ENCODE assay signal across 1 cellular context in the genomic region with DNA sequence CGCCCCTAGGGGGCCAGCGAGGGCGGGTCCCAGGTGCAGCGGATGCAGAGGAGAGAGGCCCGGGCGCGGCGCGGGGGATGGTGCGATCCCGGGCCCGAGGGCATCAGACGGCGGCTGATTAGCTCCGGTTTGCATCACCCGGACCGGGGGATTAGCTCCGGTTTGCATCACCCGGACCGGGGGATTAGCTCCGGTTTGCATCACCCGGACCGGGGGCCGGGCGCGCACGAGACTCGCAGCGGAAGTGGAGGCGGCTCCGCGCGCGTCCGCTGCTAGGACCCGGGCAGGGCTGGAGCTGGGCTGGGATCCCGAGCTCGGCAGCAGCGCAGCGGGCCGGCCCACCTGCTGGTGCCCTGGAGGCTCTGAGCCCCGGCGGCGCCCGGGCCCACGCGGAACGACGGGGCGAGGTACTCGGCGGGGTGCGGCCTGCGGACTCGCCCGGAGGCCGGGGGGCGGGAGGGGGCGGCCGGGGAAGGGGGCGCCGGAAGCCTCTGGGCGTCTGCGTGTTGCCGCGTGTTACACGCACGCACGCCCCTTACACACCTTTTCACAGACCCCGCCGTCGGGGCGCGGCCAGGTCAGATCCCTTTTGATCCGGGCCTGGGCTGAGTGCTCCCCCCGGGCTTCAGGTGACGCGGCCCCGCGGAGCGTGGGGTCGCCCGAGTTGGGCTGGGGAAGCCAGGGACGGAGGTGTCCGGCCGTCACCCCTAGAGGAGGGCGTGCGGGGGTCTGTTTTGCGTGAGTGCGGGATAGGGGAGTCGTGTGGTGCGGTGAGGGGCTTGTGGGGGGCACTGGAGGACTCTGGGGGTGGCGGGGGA.
A peak's percentile ranks its signal among the peaks of the same experiment; 100 is the strongest.
TF ChIP-seq lines count a peak whose summit lies in the region.

No MANE protein-coding gene starts in this region.

TF ChIP-seq in K562, 482 proteins besides CTCF, POLR2A, EP300 and RAD21 (continued from another document and continues in another):
- TF ChIP-seq, protein P1, sequence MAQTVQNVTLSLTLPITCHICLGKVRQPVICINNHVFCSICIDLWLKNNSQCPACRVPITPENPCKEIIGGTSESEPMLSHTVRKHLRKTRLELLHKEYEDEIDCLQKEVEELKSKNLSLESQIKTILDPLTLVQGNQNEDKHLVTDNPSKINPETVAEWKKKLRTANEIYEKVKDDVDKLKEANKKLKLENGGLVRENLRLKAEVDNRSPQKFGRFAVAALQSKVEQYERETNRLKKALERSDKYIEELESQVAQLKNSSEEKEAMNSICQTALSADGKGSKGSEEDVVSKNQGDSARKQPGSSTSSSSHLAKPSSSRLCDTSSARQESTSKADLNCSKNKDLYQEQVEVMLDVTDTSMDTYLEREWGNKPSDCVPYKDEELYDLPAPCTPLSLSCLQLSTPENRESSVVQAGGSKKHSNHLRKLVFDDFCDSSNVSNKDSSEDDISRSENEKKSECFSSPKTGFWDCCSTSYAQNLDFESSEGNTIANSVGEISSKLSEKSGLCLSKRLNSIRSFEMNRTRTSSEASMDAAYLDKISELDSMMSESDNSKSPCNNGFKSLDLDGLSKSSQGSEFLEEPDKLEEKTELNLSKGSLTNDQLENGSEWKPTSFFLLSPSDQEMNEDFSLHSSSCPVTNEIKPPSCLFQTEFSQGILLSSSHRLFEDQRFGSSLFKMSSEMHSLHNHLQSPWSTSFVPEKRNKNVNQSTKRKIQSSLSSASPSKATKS (CRISPR knock-in tag; IDR thresholded peaks at IDR 0.05) = no peak
- TF ChIP-seq ZNF644 (tag; IDR thresholded peaks at IDR 0.05; ENCODE audit: low read depth) (no peak), ZNF561 (CRISPR knock-in tag; conservative IDR thresholded peaks at IDR 0.05) (no peak), ZNF507 (tag; conservative IDR thresholded peaks at IDR 0.05) (no peak), ZNF431 (CRISPR knock-in tag; IDR thresholded peaks at IDR 0.05) (peak; percentile 32; the same call in 1 of the 2 replicates), TRIM24 (IDR thresholded peaks at IDR 0.05) (peak; percentile 95 to 98), PURB (CRISPR knock-in tag; IDR thresholded peaks at IDR 0.05; ENCODE audit: low read depth) (no peak), SIN3B (IDR thresholded peaks at IDR 0.05; ENCODE audit: low read depth) (peak; percentile 47; the same call in 1 of the 2 replicates), KDM4B (IDR thresholded peaks at IDR 0.05; ENCODE audit: borderline replicate concordance in 2 of 2, low read depth in 1 of 2) (peak in 1 of 2 experiments; percentile 81; a peak in 1 of 4 replicates), ZNF282 (CRISPR knock-in tag; IDR thresholded peaks at IDR 0.05) (peak; percentile 53; the same call in 1 of the 2 replicates), ZNF143 (CRISPR knock-in tag; IDR thresholded peaks at IDR 0.05) (peak; percentile 31; the same call in 1 of the 2 replicates), ELF2 (CRISPR knock-in tag; IDR thresholded peaks at IDR 0.05) (0 out of 2 replicates have a peak, but pooled peaks have one; percentile 20), ZNF699 (CRISPR knock-in tag; IDR thresholded peaks at IDR 0.05; ENCODE audit: insufficient replicate concordance) (no peak), SRSF3 (IDR thresholded peaks at IDR 0.05; ENCODE audit: insufficient read depth, low read length) (peak; percentile 89; the same call in 1 of the 2 replicates), POLR2H (tag; IDR thresholded peaks at IDR 0.05; ENCODE audit: low read depth) (no peak), PHTF2 (CRISPR knock-in tag; IDR thresholded peaks at IDR 0.05) (no peak), NFIC (IDR thresholded peaks at IDR 0.05) (peak; percentile 68), SUPT5H (IDR thresholded peaks at IDR 0.05) (peak; percentile 7; the same call in 1 of the 2 replicates), ZNF436 (CRISPR knock-in tag; IDR thresholded peaks at IDR 0.05) (no peak), NR2C2 (CRISPR knock-in tag; IDR thresholded peaks at IDR 0.05) (0 out of 2 replicates have a peak, but pooled peaks have one; percentile 37), NR2C2 (tag; IDR thresholded peaks at IDR 0.05) (peak; percentile 37), CREB1 (IDR thresholded peaks at IDR 0.05) (peak; percentile 45), CREB1 (CRISPR knock-in tag; IDR thresholded peaks at IDR 0.05) (peak; percentile 46), SRSF7 (optimal IDR thresholded peaks at IDR 0.05; ENCODE audit: low read depth, low read length) (no peak), ZNF239 (CRISPR knock-in tag; IDR thresholded peaks at IDR 0.05) (peak; percentile 29; the same call in 1 of the 2 replicates), NCOA6 (IDR thresholded peaks at IDR 0.05) (peak; percentile 70; the same call in 1 of the 2 replicates), CCAR2 (IDR thresholded peaks at IDR 0.05; ENCODE audit: low read depth, low read length) (no peak), IRF2 (CRISPR knock-in tag; IDR thresholded peaks at IDR 0.05) (no peak), ZFP36 (IDR thresholded peaks at IDR 0.05; ENCODE audit: low read depth, low read length, partially characterized antibody) (no peak), TAF9B (IDR thresholded peaks at IDR 0.05; ENCODE audit: partially characterized antibody) (peak; percentile 87), ZNF263 (CRISPR knock-in tag; IDR thresholded peaks at IDR 0.05; ENCODE audit: borderline replicate concordance) (peak; percentile 63), KHSRP (IDR thresholded peaks at IDR 0.05) (no peak), BRD4 (IDR thresholded peaks at IDR 0.05) (peak; percentile 58; the same call in 1 of the 2 replicates), BMI1 (IDR thresholded peaks at IDR 0.05; ENCODE audit: low read length) (no peak), PRMT5 (CRISPR knock-in tag; IDR thresholded peaks at IDR 0.05) (no peak)
- TF ChIP-seq, protein P2, sequence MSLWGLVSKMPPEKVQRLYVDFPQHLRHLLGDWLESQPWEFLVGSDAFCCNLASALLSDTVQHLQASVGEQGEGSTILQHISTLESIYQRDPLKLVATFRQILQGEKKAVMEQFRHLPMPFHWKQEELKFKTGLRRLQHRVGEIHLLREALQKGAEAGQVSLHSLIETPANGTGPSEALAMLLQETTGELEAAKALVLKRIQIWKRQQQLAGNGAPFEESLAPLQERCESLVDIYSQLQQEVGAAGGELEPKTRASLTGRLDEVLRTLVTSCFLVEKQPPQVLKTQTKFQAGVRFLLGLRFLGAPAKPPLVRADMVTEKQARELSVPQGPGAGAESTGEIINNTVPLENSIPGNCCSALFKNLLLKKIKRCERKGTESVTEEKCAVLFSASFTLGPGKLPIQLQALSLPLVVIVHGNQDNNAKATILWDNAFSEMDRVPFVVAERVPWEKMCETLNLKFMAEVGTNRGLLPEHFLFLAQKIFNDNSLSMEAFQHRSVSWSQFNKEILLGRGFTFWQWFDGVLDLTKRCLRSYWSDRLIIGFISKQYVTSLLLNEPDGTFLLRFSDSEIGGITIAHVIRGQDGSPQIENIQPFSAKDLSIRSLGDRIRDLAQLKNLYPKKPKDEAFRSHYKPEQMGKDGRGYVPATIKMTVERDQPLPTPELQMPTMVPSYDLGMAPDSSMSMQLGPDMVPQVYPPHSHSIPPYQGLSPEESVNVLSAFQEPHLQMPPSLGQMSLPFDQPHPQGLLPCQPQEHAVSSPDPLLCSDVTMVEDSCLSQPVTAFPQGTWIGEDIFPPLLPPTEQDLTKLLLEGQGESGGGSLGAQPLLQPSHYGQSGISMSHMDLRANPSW (CRISPR knock-in tag; IDR thresholded peaks at IDR 0.05) = no peak
- TF ChIP-seq, protein P3, sequence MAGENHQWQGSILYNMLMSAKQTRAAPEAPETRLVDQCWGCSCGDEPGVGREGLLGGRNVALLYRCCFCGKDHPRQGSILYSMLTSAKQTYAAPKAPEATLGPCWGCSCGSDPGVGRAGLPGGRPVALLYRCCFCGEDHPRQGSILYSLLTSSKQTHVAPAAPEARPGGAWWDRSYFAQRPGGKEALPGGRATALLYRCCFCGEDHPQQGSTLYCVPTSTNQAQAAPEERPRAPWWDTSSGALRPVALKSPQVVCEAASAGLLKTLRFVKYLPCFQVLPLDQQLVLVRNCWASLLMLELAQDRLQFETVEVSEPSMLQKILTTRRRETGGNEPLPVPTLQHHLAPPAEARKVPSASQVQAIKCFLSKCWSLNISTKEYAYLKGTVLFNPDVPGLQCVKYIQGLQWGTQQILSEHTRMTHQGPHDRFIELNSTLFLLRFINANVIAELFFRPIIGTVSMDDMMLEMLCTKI (IDR thresholded peaks at IDR 0.05; ENCODE audit: partially characterized antibody) = no peak
- TF ChIP-seq, protein P4, sequence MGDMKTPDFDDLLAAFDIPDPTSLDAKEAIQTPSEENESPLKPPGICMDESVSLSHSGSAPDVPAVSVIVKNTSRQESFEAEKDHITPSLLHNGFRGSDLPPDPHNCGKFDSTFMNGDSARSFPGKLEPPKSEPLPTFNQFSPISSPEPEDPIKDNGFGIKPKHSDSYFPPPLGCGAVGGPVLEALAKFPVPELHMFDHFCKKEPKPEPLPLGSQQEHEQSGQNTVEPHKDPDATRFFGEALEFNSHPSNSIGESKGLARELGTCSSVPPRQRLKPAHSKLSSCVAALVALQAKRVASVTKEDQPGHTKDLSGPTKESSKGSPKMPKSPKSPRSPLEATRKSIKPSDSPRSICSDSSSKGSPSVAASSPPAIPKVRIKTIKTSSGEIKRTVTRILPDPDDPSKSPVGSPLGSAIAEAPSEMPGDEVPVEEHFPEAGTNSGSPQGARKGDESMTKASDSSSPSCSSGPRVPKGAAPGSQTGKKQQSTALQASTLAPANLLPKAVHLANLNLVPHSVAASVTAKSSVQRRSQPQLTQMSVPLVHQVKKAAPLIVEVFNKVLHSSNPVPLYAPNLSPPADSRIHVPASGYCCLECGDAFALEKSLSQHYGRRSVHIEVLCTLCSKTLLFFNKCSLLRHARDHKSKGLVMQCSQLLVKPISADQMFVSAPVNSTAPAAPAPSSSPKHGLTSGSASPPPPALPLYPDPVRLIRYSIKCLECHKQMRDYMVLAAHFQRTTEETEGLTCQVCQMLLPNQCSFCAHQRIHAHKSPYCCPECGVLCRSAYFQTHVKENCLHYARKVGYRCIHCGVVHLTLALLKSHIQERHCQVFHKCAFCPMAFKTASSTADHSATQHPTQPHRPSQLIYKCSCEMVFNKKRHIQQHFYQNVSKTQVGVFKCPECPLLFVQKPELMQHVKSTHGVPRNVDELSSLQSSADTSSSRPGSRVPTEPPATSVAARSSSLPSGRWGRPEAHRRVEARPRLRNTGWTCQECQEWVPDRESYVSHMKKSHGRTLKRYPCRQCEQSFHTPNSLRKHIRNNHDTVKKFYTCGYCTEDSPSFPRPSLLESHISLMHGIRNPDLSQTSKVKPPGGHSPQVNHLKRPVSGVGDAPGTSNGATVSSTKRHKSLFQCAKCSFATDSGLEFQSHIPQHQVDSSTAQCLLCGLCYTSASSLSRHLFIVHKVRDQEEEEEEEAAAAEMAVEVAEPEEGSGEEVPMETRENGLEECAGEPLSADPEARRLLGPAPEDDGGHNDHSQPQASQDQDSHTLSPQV (IDR thresholded peaks at IDR 0.05) = peak; percentile 77
- TF ChIP-seq, protein P5, sequence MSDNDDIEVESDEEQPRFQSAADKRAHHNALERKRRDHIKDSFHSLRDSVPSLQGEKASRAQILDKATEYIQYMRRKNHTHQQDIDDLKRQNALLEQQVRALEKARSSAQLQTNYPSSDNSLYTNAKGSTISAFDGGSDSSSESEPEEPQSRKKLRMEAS (CRISPR knock-in tag; IDR thresholded peaks at IDR 0.05) = no peak; the same call in none of the 2 replicates
- TF ChIP-seq, protein P6, sequence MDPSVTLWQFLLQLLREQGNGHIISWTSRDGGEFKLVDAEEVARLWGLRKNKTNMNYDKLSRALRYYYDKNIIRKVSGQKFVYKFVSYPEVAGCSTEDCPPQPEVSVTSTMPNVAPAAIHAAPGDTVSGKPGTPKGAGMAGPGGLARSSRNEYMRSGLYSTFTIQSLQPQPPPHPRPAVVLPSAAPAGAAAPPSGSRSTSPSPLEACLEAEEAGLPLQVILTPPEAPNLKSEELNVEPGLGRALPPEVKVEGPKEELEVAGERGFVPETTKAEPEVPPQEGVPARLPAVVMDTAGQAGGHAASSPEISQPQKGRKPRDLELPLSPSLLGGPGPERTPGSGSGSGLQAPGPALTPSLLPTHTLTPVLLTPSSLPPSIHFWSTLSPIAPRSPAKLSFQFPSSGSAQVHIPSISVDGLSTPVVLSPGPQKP (CRISPR knock-in tag; IDR thresholded peaks at IDR 0.05) = no peak
- TF ChIP-seq, protein P7, sequence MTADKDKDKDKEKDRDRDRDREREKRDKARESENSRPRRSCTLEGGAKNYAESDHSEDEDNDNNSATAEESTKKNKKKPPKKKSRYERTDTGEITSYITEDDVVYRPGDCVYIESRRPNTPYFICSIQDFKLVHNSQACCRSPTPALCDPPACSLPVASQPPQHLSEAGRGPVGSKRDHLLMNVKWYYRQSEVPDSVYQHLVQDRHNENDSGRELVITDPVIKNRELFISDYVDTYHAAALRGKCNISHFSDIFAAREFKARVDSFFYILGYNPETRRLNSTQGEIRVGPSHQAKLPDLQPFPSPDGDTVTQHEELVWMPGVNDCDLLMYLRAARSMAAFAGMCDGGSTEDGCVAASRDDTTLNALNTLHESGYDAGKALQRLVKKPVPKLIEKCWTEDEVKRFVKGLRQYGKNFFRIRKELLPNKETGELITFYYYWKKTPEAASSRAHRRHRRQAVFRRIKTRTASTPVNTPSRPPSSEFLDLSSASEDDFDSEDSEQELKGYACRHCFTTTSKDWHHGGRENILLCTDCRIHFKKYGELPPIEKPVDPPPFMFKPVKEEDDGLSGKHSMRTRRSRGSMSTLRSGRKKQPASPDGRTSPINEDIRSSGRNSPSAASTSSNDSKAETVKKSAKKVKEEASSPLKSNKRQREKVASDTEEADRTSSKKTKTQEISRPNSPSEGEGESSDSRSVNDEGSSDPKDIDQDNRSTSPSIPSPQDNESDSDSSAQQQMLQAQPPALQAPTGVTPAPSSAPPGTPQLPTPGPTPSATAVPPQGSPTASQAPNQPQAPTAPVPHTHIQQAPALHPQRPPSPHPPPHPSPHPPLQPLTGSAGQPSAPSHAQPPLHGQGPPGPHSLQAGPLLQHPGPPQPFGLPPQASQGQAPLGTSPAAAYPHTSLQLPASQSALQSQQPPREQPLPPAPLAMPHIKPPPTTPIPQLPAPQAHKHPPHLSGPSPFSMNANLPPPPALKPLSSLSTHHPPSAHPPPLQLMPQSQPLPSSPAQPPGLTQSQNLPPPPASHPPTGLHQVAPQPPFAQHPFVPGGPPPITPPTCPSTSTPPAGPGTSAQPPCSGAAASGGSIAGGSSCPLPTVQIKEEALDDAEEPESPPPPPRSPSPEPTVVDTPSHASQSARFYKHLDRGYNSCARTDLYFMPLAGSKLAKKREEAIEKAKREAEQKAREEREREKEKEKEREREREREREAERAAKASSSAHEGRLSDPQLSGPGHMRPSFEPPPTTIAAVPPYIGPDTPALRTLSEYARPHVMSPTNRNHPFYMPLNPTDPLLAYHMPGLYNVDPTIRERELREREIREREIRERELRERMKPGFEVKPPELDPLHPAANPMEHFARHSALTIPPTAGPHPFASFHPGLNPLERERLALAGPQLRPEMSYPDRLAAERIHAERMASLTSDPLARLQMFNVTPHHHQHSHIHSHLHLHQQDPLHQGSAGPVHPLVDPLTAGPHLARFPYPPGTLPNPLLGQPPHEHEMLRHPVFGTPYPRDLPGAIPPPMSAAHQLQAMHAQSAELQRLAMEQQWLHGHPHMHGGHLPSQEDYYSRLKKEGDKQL (CRISPR knock-in tag; IDR thresholded peaks at IDR 0.05; ENCODE audit: borderline replicate concordance) = no peak
